12 cellular contexts compared by ENCODE assay signal in the genomic region with DNA sequence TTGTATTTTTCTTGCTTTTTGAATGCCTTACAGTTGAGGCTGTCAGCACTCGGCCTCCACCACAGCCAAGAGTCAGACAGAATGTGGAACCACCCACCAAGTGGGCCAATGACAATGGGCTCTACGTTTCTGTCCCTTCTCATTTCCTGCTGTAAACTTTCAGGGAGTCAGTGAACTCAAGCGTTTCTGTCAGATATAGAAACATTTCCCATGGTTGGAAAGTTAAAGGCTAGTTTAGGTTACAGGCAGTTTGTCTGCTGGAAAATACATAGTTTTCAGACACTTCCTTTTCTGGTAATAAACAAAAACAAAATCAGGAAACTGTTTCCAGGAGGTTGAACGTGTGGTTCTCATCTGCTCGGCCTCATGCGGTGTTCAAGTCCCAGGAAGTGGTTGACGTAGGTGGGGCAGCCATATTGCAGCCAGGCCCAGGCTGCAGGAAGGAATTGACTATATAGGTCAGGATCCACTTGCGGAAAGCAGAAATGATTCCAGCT.
A peak's percentile ranks its signal among the peaks of the same experiment; 100 is the strongest.
DNase-seq lines count a peak whose midpoint lies in the region; ATAC-seq and TF ChIP-seq lines count a peak whose summit lies in the region.
"Had no signal": no experiment of that assay in that cellular context is flagged by ENCODE, and none has a peak within 500 bp of the region (broad histone marks: within the 10 kb centered on the region; RNA-seq: fewer than 3 reads in every experiment).

No MANE protein-coding gene starts in this region.

- TF ChIP-seq POLR2A in spleen (IDR thresholded peaks at IDR 0.05) (no peak), testis (IDR thresholded peaks at IDR 0.05) (no peak)

- WGBS in spleen, 5 donors: 28 to 33% (median 31%) methylated on average over 8 of the region's 8 CpGs
- 63 to 69% methylated on average over 8 of the region's 8 CpGs for WGBS in testis, 2 donors

- peaks cover 0 to 1% (median 0%) of the 10 kb centered on the region in 6 donors for H3K36me3 ChIP-seq in spleen
- H3K36me3 ChIP-seq in testis (ENCODE audit: low read depth, missing control alignments): no peaks in the 10 kb centered on the region
- H3K36me3 ChIP-seq: WERI-Rb-1 had no signal

- H3K4me1 ChIP-seq in spleen: peaks cover 0 to 30% (median 5%) of the 10 kb centered on the region in 6 donors
- peaks cover 6% of the 10 kb centered on the region for H3K4me1 ChIP-seq in testis

- H3K4me3 ChIP-seq in spleen (no peak overlapping the region), testis (no peak overlapping the region)

- intact Hi-C loops in spleen (cut with DNase I; ENCODE audit: low total_unique reads): no loop called here
- intact Hi-C loops in testis (cut with DNase I; ENCODE audit: low total_unique reads): no loop called here

- in situ Hi-C loops in GM13976 (cut with MboI; ENCODE audit: low sequenced_read_pairs, unreplicated experiment): no loop called here

- H3K9me3 ChIP-seq in spleen: peaks cover 0 to 7% (median 0%) of the 10 kb centered on the region in 8 donors
- H3K9me3 ChIP-seq in testis: no peaks in the 10 kb centered on the region

- ATAC-seq in GM21786 (IDR thresholded peaks at IDR 0.05; ENCODE audit: unreplicated experiment): no peak

- H3K27me3 ChIP-seq in spleen (replicated peaks in 1 of 7) (no peaks in the 10 kb centered on the region), testis (no peaks in the 10 kb centered on the region)

- TF ChIP-seq CTCF in GM13976 (IDR thresholded peaks at IDR 0.05; ENCODE audit: borderline replicate concordance, control extremely low read depth, extremely low read depth, insufficient read depth, missing control alignments) (no peak), spleen (IDR thresholded peaks at IDR 0.05 in 8 of 11, conservative IDR thresholded peaks at IDR 0.05 in 3 of 11) (no peak), testis (IDR thresholded peaks at IDR 0.05) (no peak)

- DNase-seq in GM13976 (ENCODE audit: low spot score): peak; percentile 42
- peak; percentile 15 for DNase-seq in T-helper 9 cell
- peak; percentile 79 for DNase-seq in central memory CD4-positive, alpha-beta T cell
- no peak for DNase-seq in spleen
- no peak for DNase-seq in DMS153 (lab: John Stamatoyannopoulos, UW)
- no peak for DNase-seq in GF-D8 (lab: John Stamatoyannopoulos, UW)
- no peak for DNase-seq in testis
- DNase-seq: NCI-H345, RPMI8226, WERI-Rb-1 had no signal

- H3K27ac ChIP-seq in spleen (peak overlapping the region in 6 of 8 donors; percentile 7 to 60 (median 48)), testis (no peak overlapping the region)
- H3K27ac ChIP-seq: epithelial cell of prostate, WERI-Rb-1 had no signal

Comparison
In these comparisons a context has a peak if more than half of its experiments do, and no peak if none do; other contexts are left out.
1. DNase-seq: peak in GM13976 (single experiment), T-helper 9 cell (single experiment) and central memory CD4-positive, alpha-beta T cell (single experiment); none in spleen (single experiment), DMS153 (single experiment), GF-D8 (single experiment) and testis (single experiment).
2. H3K27ac ChIP-seq: peak in spleen (6 of 8); none in testis (0 of 2).